ENCODE assay signal across 25 cellular contexts in the genomic region with DNA sequence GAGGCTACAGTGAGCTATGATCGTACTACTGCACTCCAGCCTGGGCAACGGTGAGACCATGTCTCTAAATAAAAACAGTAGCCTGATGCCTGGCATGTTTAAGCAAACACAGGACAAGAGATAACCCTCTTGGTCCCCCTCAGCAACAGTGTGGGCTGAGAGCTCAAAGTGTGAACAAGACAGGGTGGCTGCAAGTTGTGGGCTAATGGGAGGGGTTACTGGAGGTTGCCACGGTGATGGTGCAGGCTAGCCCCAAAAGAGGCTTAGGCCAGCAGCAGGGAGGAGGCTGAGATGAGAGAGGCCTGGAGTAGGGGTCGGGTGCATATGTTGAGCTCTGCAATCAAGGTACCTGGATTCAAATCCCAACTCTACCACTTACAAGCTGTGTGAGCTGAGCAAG. TPM values are rescaled to one million over a fixed set of nuclear protein-coding genes. Genes with fewer than 3 reads are reported as not detected.
DNase-seq lines count a peak whose midpoint lies in the region; ATAC-seq and TF ChIP-seq lines count a peak whose summit lies in the region.
"Had no signal": no experiment of that assay in that cellular context is flagged by ENCODE, and none has a peak within 500 bp of the region (broad histone marks: within the 10 kb centered on the region; RNA-seq: fewer than 3 reads in every experiment).

No MANE protein-coding gene starts in this region.

- CTCF ChIA-PET in PC-9 (lab: Charles Lee) = no interaction called here

- no peak for ATAC-seq in HG03521 (IDR thresholded peaks at IDR 0.05; ENCODE audit: unreplicated experiment)
- ATAC-seq: activated CD8-positive, alpha-beta T cell treated with anti-CD3 and anti-CD28 coated beads, Interleukin-2, amount 10 ng/mL, durations not matched to agents 7 days and 5 days; Panc1; T-cell had no signal

- no TSS peak for BruUV-seq in PC-9 (replicated peaks; lab: Mats Ljungman, UMichigan)

- peaks cover 0 to 20% (median 10%) of the 10 kb centered on the region in 11 experiments; a peak in 9 of 22 replicates for H3K27me3 ChIP-seq in BLaER1 treated with 17β-estradiol and CSF1 and Interleukin-3, amounts not matched to agents 10 nM and 100 nM
- no peaks in the 10 kb centered on the region for H3K27me3 ChIP-seq in PC-9 (ENCODE audit: insufficient read depth, low read depth)
- H3K27me3 ChIP-seq: tibial artery had no signal

- POLR2A ChIA-PET in PC-9 (lab: Charles Lee; ENCODE audit: unreplicated experiment) = interaction anchor here (0.6 kb wide), 1 partner anchor 32 kb away, joined by 9 read pairs; no protein-coding TSS in a partner anchor

- H3K79me2 ChIP-seq in PC-9 (ENCODE audit: low read depth) = peaks cover 14% of the 10 kb centered on the region

- no peak overlapping the region for H2AFZ ChIP-seq in PC-9

- peaks cover 43% of the 10 kb centered on the region for H3K27me3 Mint-ChIP-seq in dendritic cell treated with granulocyte-macrophage colony-stimulating factor and Interleukin-4, amounts not matched to agents 40 ng/mL and 50 ng/mL, for 4 days
- H3K27me3 Mint-ChIP-seq: activated naive CD8-positive, alpha-beta T cell had no signal

- peaks cover 0 to 12% (median 0%) of the 10 kb centered on the region in 11 experiments; a peak in 3 of 22 replicates for H3K36me3 ChIP-seq in BLaER1 treated with 17β-estradiol and CSF1 and Interleukin-3, amounts not matched to agents 10 nM and 100 nM
- no peaks in the 10 kb centered on the region for H3K36me3 ChIP-seq in PC-9 (ENCODE audit: low read depth)
- H3K36me3 ChIP-seq: esophagus squamous epithelium, stomach, tibial artery had no signal

- no peak overlapping the region for H3K4me3 Mint-ChIP-seq in dendritic cell treated with granulocyte-macrophage colony-stimulating factor and Interleukin-4, amounts not matched to agents 40 ng/mL and 50 ng/mL, for 4 days

- H4K20me1 ChIP-seq in BLaER1 treated with 17β-estradiol and CSF1 and Interleukin-3, amounts not matched to agents 10 nM and 100 nM = peaks cover 0 to 15% (median 0%) of the 10 kb centered on the region in 11 experiments; a peak in 4 of 22 replicates
- no peaks in the 10 kb centered on the region for H4K20me1 ChIP-seq in PC-9 (ENCODE audit: insufficient read depth)

- peak overlapping the region in 1 of 10 experiments; percentile 45; a peak in 1 of 20 replicates for H3K4me3 ChIP-seq in BLaER1 treated with 17β-estradiol and CSF1 and Interleukin-3, amounts not matched to agents 10 nM and 100 nM
- H3K4me3 ChIP-seq in Jurkat, Clone E6-1 (ENCODE audit: low read length) = no peak overlapping the region
- H3K4me3 ChIP-seq in PC-9 = no peak overlapping the region
- H3K4me3 ChIP-seq: esophagus squamous epithelium, skin epidermis, stomach had no signal

- H3K36me3 Mint-ChIP-seq in dendritic cell treated with granulocyte-macrophage colony-stimulating factor and Interleukin-4, amounts not matched to agents 40 ng/mL and 50 ng/mL, for 4 days (ENCODE audit: low read depth) = peaks cover 31% of the 10 kb centered on the region
- H3K36me3 Mint-ChIP-seq: activated naive CD8-positive, alpha-beta T cell; CD4-positive, alpha-beta memory T cell; T-cell had no signal

- H3K27ac Mint-ChIP-seq in dendritic cell treated with granulocyte-macrophage colony-stimulating factor and Interleukin-4, amounts not matched to agents 40 ng/mL and 50 ng/mL, for 4 days = peak overlapping the region; percentile 83
- H3K27ac Mint-ChIP-seq: activated CD8-positive, alpha-beta T cell treated with anti-CD3 and anti-CD28 coated beads, Interleukin-2, amount 10 ng/mL, durations not matched to agents 7 days and 5 days; activated naive CD8-positive, alpha-beta T cell had no signal

- H3K4me2 ChIP-seq in BLaER1 treated with 17β-estradiol and CSF1 and Interleukin-3, amounts not matched to agents 10 nM and 100 nM = peak overlapping the region; percentile 56 to 88 (median 83)
- H3K4me2 ChIP-seq in PC-9 = no peak overlapping the region

- intact Hi-C loops in dendritic cell treated with granulocyte-macrophage colony-stimulating factor and Interleukin-4, amounts not matched to agents 40 ng/mL and 50 ng/mL, for 4 days (cut with micrococcal nuclease) = no loop called here
- intact Hi-C loops in PC-9 (cut with micrococcal nuclease; ENCODE audit: unreplicated experiment) = no loop called here

- peaks cover 32% of the 10 kb centered on the region for H3K9me3 Mint-ChIP-seq in dendritic cell treated with granulocyte-macrophage colony-stimulating factor and Interleukin-4, amounts not matched to agents 40 ng/mL and 50 ng/mL, for 4 days
- H3K9me3 Mint-ChIP-seq: T-cell had no signal

- no peak for TF ChIP-seq CTCF in PC-9 (conservative IDR thresholded peaks at IDR 0.05)

- H3K27ac ChIP-seq in BLaER1 treated with 17β-estradiol and CSF1 and Interleukin-3, amounts not matched to agents 10 nM and 100 nM = peak overlapping the region in 7 of 11 experiments; percentile 13 to 96 (median 67); a peak in 8 of 22 replicates
- H3K27ac ChIP-seq in PC-9 = no peak overlapping the region
- H3K27ac ChIP-seq: 22Rv1, esophagus squamous epithelium, skin epidermis, stomach had no signal

- DNase-seq in DMS 273 (lab: John Stamatoyannopoulos, UW; ENCODE audit: unreplicated experiment) (peak; percentile 18), DMS 273 treated with DMSO at 0.1 percent for 48 hours (lab: John Stamatoyannopoulos, UW) (no peak), NCI-H446 treated with DMSO at 0.1 percent for 48 hours (lab: John Stamatoyannopoulos, UW) (no peak), PC-9 (no peak)
- peak; percentile 52 for DNase-seq in Jurkat, Clone E6-1 (ENCODE audit: low read depth, low spot score)
- DNase-seq: activated CD4-positive, alpha-beta T cell treated with anti-CD3 and anti-CD28 coated beads for 1 hour; activated CD8-positive, alpha-beta T cell treated with anti-CD3 and anti-CD28 coated beads, Interleukin-2, amount 10 ng/mL, durations not matched to agents 7 days and 5 days; anterior cingulate cortex; CD4-positive, alpha-beta memory T cell; DMS153; esophagus squamous epithelium; foreskin melanocyte; mesenchymal stem cell; NCI-H510A treated with DMSO at 0.1 percent for 48 hours; nucleus accumbens; stomach; T-cell had no signal

- H3K4me1 ChIP-seq in BLaER1 treated with 17β-estradiol and CSF1 and Interleukin-3, amounts not matched to agents 10 nM and 100 nM = peaks cover 53 to 77% (median 61%) of the 10 kb centered on the region in 10 experiments
- peaks cover 13% of the 10 kb centered on the region for H3K4me1 ChIP-seq in PC-9 (replicated peaks; ENCODE audit: insufficient read depth)

- H3F3A ChIP-seq in PC-9 (ENCODE audit: insufficient read depth, low read depth) = no peaks in the 10 kb centered on the region

- H3K9ac ChIP-seq in BLaER1 treated with 17β-estradiol and CSF1 and Interleukin-3, amounts not matched to agents 10 nM and 100 nM = peak overlapping the region in 3 of 11 experiments; percentile 10 to 66 (median 11); a peak in 3 of 22 replicates

- peaks cover 63% of the 10 kb centered on the region for H3K4me1 Mint-ChIP-seq in dendritic cell treated with granulocyte-macrophage colony-stimulating factor and Interleukin-4, amounts not matched to agents 40 ng/mL and 50 ng/mL, for 4 days (ENCODE audit: low read depth)

- H3K9me3 ChIP-seq in BLaER1 treated with 17β-estradiol and CSF1 and Interleukin-3, amounts not matched to agents 10 nM and 100 nM (replicated peaks in 1 of 11) = peaks cover 12 to 51% (median 24%) of the 10 kb centered on the region in 11 experiments; a peak in 21 of 22 replicates
- H3K9me3 ChIP-seq in PC-9 (ENCODE audit: insufficient read depth, low read depth) = no peaks in the 10 kb centered on the region
- H3K9me3 ChIP-seq: stomach, tibial artery had no signal

- H3K9me2 ChIP-seq in PC-9 (ENCODE audit: insufficient read depth) = no peaks in the 10 kb centered on the region

RNA-seq across cellular contexts. Expression of a gene that starts 3.4 kb away (rescaled TPM):
- polyA plus RNA-seq in Jurkat, Clone E6-1 (2012; ENCODE audit: insufficient read depth, insufficient read length) = 52.8 TPM
- total RNA-seq in PC-9 (2021) = 48.8 and 50.8 TPM in 2 replicates

RNA-seq across cellular contexts. Expression of a gene that starts 42.3 kb away (rescaled TPM):
- polyA plus RNA-seq in Jurkat, Clone E6-1 (2012; ENCODE audit: insufficient read depth, insufficient read length) = 19.4 TPM
- total RNA-seq in PC-9 (2021) = 17.2 and 22.6 TPM in 2 replicates

Comparison
In these comparisons a context has a peak if more than half of its experiments do, and no peak if none do; other contexts are left out.
1. DNase-seq: peak in DMS 273 (single experiment) and Jurkat, Clone E6-1 (single experiment); none in DMS 273 treated with DMSO at 0.1 percent for 48 hours (single experiment), NCI-H446 treated with DMSO at 0.1 percent for 48 hours (single experiment) and PC-9 (0 of 2).